8 cellular contexts compared by ENCODE assay signal in the genomic region with DNA sequence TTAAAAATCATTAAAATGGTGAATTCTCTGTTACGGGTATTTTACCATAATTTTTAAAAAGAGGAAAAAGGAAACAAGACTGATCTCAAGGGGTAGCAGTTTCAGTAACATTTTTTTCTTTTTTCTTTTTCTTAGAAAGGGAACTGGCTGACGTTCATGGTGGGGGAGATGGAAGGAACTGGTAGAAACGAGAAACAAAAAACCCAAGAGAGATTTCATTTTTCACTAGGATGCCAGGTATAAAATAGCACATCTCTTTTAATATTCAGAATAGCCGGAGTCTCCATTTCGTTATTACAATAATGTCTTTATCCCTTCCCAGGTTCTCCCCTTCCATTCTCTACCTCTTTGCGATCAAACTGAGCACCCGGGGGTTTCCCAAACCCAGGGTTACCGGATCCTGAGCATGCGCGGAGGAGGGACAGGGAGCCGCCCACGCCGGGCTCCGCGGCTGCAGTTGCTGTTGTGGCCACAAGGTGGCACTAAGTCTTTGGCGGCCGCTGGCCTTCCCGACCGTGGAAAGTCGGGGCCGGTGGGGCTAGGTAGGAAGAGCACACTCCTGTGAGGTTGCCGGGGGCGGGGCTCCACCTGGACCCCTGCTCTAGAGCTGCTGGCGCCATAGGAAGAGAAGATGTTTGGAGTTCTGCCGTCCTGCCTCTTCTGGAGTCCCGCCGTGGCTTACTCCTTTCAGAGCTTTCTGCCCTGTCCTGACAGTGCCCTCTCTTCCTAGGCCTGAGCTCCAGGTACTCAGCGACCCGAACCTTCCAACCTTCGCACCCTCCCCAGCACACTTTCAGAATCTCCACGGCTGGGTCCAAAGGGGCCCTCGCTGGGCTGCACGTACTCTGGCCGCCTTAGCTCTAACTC.
A peak's percentile ranks its signal among the peaks of the same experiment; 100 is the strongest.
DNase-seq lines count a peak whose midpoint lies in the region; ATAC-seq and TF ChIP-seq lines count a peak whose summit lies in the region.

No MANE protein-coding gene starts in this region.

- H3K27ac ChIP-seq in ACC112 (ENCODE audit: low read depth, low read length), result no peak overlapping the region
- no peak overlapping the region for H3K27ac ChIP-seq in duodenal mucosa (ENCODE audit: low read depth, low read length)
- no peak overlapping the region for H3K27ac ChIP-seq in lung (ENCODE audit: low read depth in 1 of 2, low read length in 1 of 2)

- H3K9me3 ChIP-seq in duodenal mucosa (ENCODE audit: control insufficient read depth in 1 of 2, low read length in 2 of 2), result no peaks in the 10 kb centered on the region
- H3K9me3 ChIP-seq in lung (ENCODE audit: control insufficient read depth in 2 of 2, insufficient read depth in 1 of 2, low read length in 1 of 2), result no peaks in the 10 kb centered on the region

- peak overlapping the region; percentile 81 for H2AFZ ChIP-seq in ACC112 (ENCODE audit: low read length, unreplicated experiment)

- H3K4me3 Mint-ChIP-seq in activated CD4-positive, alpha-beta memory T cell treated with anti-CD3 and anti-CD28 coated beads for 36 hours, result peak overlapping the region; percentile 62

- H3K9me3 Mint-ChIP-seq in activated CD4-positive, alpha-beta memory T cell treated with anti-CD3 and anti-CD28 coated beads for 36 hours, result no peaks in the 10 kb centered on the region

- H3K4me1 Mint-ChIP-seq in activated CD4-positive, alpha-beta memory T cell treated with anti-CD3 and anti-CD28 coated beads for 36 hours (ENCODE audit: low read depth), result peaks cover 10% of the 10 kb centered on the region

- ATAC-seq in GM18858 (IDR thresholded peaks at IDR 0.05; ENCODE audit: unreplicated experiment) (peak; percentile 87), HG03064 (IDR thresholded peaks at IDR 0.05; ENCODE audit: low read depth, unreplicated experiment) (peak; percentile 74), lung (ENCODE audit: insufficient read depth, low FRiP score) (peak; percentile 91)

- WGBS in lung, 2 donors, result 20 to 23% methylated on average over 34 of the region's 34 CpGs

- no peaks in the 10 kb centered on the region for H3K4me1 ChIP-seq in ACC112 (ENCODE audit: control insufficient read depth, insufficient read depth, low read length, unreplicated experiment)
- H3K4me1 ChIP-seq in duodenal mucosa (ENCODE audit: control insufficient read depth in 1 of 2, insufficient read depth in 2 of 2, low read length in 2 of 2), result no peaks in the 10 kb centered on the region
- H3K4me1 ChIP-seq in lung (ENCODE audit: control insufficient read depth in 2 of 2, insufficient read depth in 2 of 2, low read length in 2 of 2), result no peaks in the 10 kb centered on the region

- peak; percentile 66 for DNase-seq in NCI-H460 (ENCODE audit: extremely low read depth, low read depth)
- DNase-seq in activated CD4-positive, alpha-beta memory T cell treated with anti-CD3 and anti-CD28 coated beads for 36 hours, result peak; percentile 92
- DNase-seq in lung (ENCODE audit: low spot score), result peak; percentile 73
- peak; percentile 68 to 92 (median 80) for DNase-seq in stimulated activated CD4-positive, alpha-beta T cell treated with anti-CD3 and anti-CD28 coated beads, TNF-alpha, amount 100 ng/mL, for 1 hour (ENCODE audit: low read depth in 3 of 3, low spot score in 1 of 3)

- no peaks in the 10 kb centered on the region for H3K36me3 Mint-ChIP-seq in activated CD4-positive, alpha-beta memory T cell treated with anti-CD3 and anti-CD28 coated beads for 36 hours

- peak overlapping the region; percentile 31 for H3K27ac Mint-ChIP-seq in activated CD4-positive, alpha-beta memory T cell treated with anti-CD3 and anti-CD28 coated beads for 36 hours

- H3K27me3 Mint-ChIP-seq in activated CD4-positive, alpha-beta memory T cell treated with anti-CD3 and anti-CD28 coated beads for 36 hours, result no peaks in the 10 kb centered on the region

- H3K4me3 ChIP-seq in ACC112 (ENCODE audit: low read depth, low read length), result peak overlapping the region; percentile 66
- peak overlapping the region; percentile 47 to 57 for H3K4me3 ChIP-seq in duodenal mucosa (ENCODE audit: low read depth in 1 of 2, low read length in 2 of 2)
- H3K4me3 ChIP-seq in lung, result no peak overlapping the region

- no peaks in the 10 kb centered on the region for H3K79me2 ChIP-seq in ACC112 (ENCODE audit: control insufficient read depth, insufficient read depth, low read length, unreplicated experiment)

- intact Hi-C loops in activated CD4-positive, alpha-beta memory T cell treated with anti-CD3 and anti-CD28 coated beads for 36 hours (cut with micrococcal nuclease), result loop anchor here (1.0 to 5.0 kb wide), 4 partner anchors 36 to 314 kb away; a partner anchor contains a TSS

- H3K27me3 ChIP-seq in ACC112 (ENCODE audit: insufficient read depth, low read length) (peaks cover 5% of the 10 kb centered on the region; the same call in 1 of the 2 replicates), duodenal mucosa (ENCODE audit: control insufficient read depth in 1 of 2, insufficient read depth in 2 of 2, low read length in 2 of 2) (no peaks in the 10 kb centered on the region), lung (ENCODE audit: control insufficient read depth, insufficient read depth) (no peaks in the 10 kb centered on the region)

- CTCF ChIA-PET in activated CD4-positive, alpha-beta memory T cell treated with anti-CD3 and anti-CD28 coated beads for 36 hours (lab: Charles Lee), result interaction anchor here (0.5 to 4.1 kb wide), 16 partner anchors 9 to 746 kb away, joined by 3 to 34 read pairs (median 4); a partner anchor contains a TSS

- POLR2A ChIA-PET in activated CD4-positive, alpha-beta memory T cell treated with anti-CD3 and anti-CD28 coated beads for 36 hours (lab: Charles Lee), result interaction anchor here (1.3 kb wide), 1 partner anchor 700 kb away, joined by 4 read pairs; a partner anchor contains a TSS

- peak overlapping the region in 1 of 2 donors; percentile 43 for H3K9ac ChIP-seq in duodenal mucosa (ENCODE audit: low read depth in 1 of 2, low read length in 2 of 2)

- H3K36me3 ChIP-seq in ACC112 (ENCODE audit: insufficient read depth, low read length) (no peaks in the 10 kb centered on the region), duodenal mucosa (ENCODE audit: control insufficient read depth in 1 of 2, insufficient read depth in 2 of 2, low read length in 2 of 2) (no peaks in the 10 kb centered on the region), lung (ENCODE audit: control insufficient read depth in 2 of 2, insufficient read depth in 2 of 2, low read length in 2 of 2) (no peaks in the 10 kb centered on the region)

- TF ChIP-seq CTCF in lung (IDR thresholded peaks at IDR 0.05; ENCODE audit: control extremely low read depth, extremely low read depth), result peak; percentile 78
